ENCODE assay signal across 4 cellular contexts in the genomic region with DNA sequence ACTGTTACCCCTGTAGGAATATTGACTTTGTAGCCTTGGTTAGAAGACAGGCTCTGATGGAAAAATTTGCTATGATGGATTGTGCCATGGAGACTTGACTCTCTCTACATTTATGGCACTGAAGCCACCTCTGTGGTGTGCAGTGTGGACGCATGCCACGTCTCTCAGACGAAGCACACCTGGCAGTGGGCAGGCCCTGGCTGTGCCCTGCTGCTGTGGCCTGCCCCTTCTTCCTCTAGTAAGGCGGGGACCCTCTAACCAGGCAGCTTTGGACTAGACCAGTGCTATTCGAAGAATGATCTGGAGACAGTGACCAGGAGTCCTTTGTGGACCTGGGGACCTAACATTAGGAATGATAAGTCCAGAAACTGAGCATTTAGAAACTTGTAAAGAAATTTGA.
DNase-seq lines count a peak whose midpoint lies in the region; ATAC-seq and TF ChIP-seq lines count a peak whose summit lies in the region.
"Not testable (repeated sequence)": the region's sequence is repeated elsewhere in the genome, so short reads cannot be mapped to it uniquely, and the experiment has no call there.

No MANE protein-coding gene starts in this region.

- peaks cover 0 to 32% (median 0%) of the 10 kb centered on the region in 4 donors for H3K27me3 ChIP-seq in esophagus muscularis mucosa
- not testable (repeated sequence) for H3K27me3 ChIP-seq in lung (ENCODE audit: control insufficient read depth, insufficient read depth)

- TF ChIP-seq CTCF in esophagus muscularis mucosa (IDR thresholded peaks at IDR 0.05); lung (IDR thresholded peaks at IDR 0.05; ENCODE audit: control extremely low read depth, extremely low read depth); osteocyte (IDR thresholded peaks at IDR 0.05): not testable (repeated sequence)

- not testable (repeated sequence) for TF ChIP-seq POLR2A in esophagus muscularis mucosa (IDR thresholded peaks at IDR 0.05; ENCODE audit: low read depth)

- peaks cover 13% of the 10 kb centered on the region for H3K9me3 Mint-ChIP-seq in osteocyte (ENCODE audit: unreplicated experiment)

- H3K27me3 Mint-ChIP-seq in osteocyte (ENCODE audit: unreplicated experiment) = not testable (repeated sequence)

- not testable (repeated sequence) for H3K36me3 Mint-ChIP-seq in osteocyte (ENCODE audit: unreplicated experiment)

- 63% methylated on average over 5 of the region's 5 CpGs for WGBS in esophagus muscularis mucosa
- 53 to 75% methylated on average over 5 of the region's 5 CpGs for WGBS in lung, 2 donors

- DNase-seq in esophagus muscularis mucosa (ENCODE audit: extremely low spot score) (peak; percentile 68), lung (ENCODE audit: low spot score) (peak; percentile 24), mucosa of gallbladder (ENCODE audit: low spot score) (peak; percentile 9), osteocyte (ENCODE audit: extremely low spot score, unreplicated experiment) (peak; percentile 83)

- not testable (repeated sequence) for H3K4me3 ChIP-seq in esophagus muscularis mucosa, lung

- intact Hi-C loops in esophagus muscularis mucosa (cut with DNase I) = not testable (repeated sequence)

- H3K27ac Mint-ChIP-seq in osteocyte (ENCODE audit: unreplicated experiment) = not testable (repeated sequence)

- H3K9me3 ChIP-seq in esophagus muscularis mucosa = not testable (repeated sequence)
- peaks cover 0 to 12% of the 10 kb centered on the region in 2 donors for H3K9me3 ChIP-seq in lung (ENCODE audit: control insufficient read depth in 2 of 2, insufficient read depth in 1 of 2, low read length in 1 of 2)

- not testable (repeated sequence) for H3K4me1 ChIP-seq in esophagus muscularis mucosa; lung (ENCODE audit: control insufficient read depth in 2 of 2, insufficient read depth in 2 of 2, low read length in 2 of 2)

- not testable (repeated sequence) for TF ChIP-seq EP300 in esophagus muscularis mucosa (IDR thresholded peaks at IDR 0.05)

- H3K4me3 Mint-ChIP-seq in osteocyte (ENCODE audit: unreplicated experiment) = not testable (repeated sequence)

- not testable (repeated sequence) for H3K27ac ChIP-seq in esophagus muscularis mucosa (replicated peaks in 1 of 4); lung (ENCODE audit: low read depth in 1 of 2, low read length in 1 of 2)

- not testable (repeated sequence) for H3K4me1 Mint-ChIP-seq in osteocyte (ENCODE audit: unreplicated experiment)

- not testable (repeated sequence) for H3K36me3 ChIP-seq in esophagus muscularis mucosa; lung (ENCODE audit: control insufficient read depth in 2 of 2, insufficient read depth in 2 of 2, low read length in 2 of 2)

- not testable (repeated sequence) for ATAC-seq in lung (ENCODE audit: insufficient read depth, low FRiP score)

Comparison
In these comparisons a context has a peak if more than half of its experiments do, and no peak if none do; other contexts are left out.
1. DNase-seq: peak in every context shown above with its lines; median percentile 83 in osteocyte; 68 in esophagus muscularis mucosa; 24 in lung; 9 in mucosa of gallbladder.